In genomic region chr7:130069978-130070899, GRCh38 we compare ENCODE assay signal across 8 cellular contexts. TPM values are rescaled to one million over a fixed set of nuclear protein-coding genes. Genes with fewer than 3 reads are reported as not detected.
DNase-seq lines count a peak whose midpoint lies in the region; ATAC-seq and TF ChIP-seq lines count a peak whose summit lies in the region.

TSS of gene KLHDC10 (plus strand) at chr7:130070534. CDS start at chr7:130070644, 110 bp downstream.

- H3K4me3 ChIP-seq in epithelial cell of proximal tubule (ENCODE audit: low read depth, low read length) (peak within 1 kb of the TSS; percentile 82), mucosa of rectum (ENCODE audit: low read length in 2 of 2) (peak within 1 kb of the TSS; percentile 91 to 95)

- in situ Hi-C loops in KBM-7 (cut with MboI; ENCODE audit: low pct_unique_long_range_greater_than_20kb, low sequenced_read_pairs): loop anchor here (25.0 kb wide), 1 partner anchor 667 kb away; the partner anchor contains the start of gene KLF14

- H3K27ac ChIP-seq in mucosa of rectum (ENCODE audit: low read depth in 2 of 2, low read length in 2 of 2): peak within 1 kb of the TSS; percentile 86

- no peaks in the 10 kb centered on the region for H3K9me3 ChIP-seq in mucosa of rectum (ENCODE audit: control insufficient read depth in 2 of 2, low read length in 2 of 2)

- peak within 1 kb of the TSS; percentile 90 for H3K4me3 Mint-ChIP-seq in activated T-cell treated with anti-CD3 and anti-CD28 coated beads, Interleukin-2, amount 50 U/mL, for 24 hours

- no peaks in the 10 kb centered on the region for H3K27me3 Mint-ChIP-seq in activated T-cell treated with anti-CD3 and anti-CD28 coated beads, Interleukin-2, amount 50 U/mL, for 24 hours

- peaks cover 13% of the 10 kb centered on the region for H3K36me3 Mint-ChIP-seq in activated T-cell treated with anti-CD3 and anti-CD28 coated beads, Interleukin-2, amount 50 U/mL, for 24 hours (ENCODE audit: low read depth)

- ATAC-seq in GM21717 (IDR thresholded peaks at IDR 0.05; ENCODE audit: unreplicated experiment): peak; percentile 96

- TF ChIP-seq CTCF in epithelial cell of proximal tubule (conservative IDR thresholded peaks at IDR 0.05; ENCODE audit: low read depth, low read length): no peak

- H3K27ac Mint-ChIP-seq in activated T-cell treated with anti-CD3 and anti-CD28 coated beads, Interleukin-2, amount 50 U/mL, for 24 hours: peak within 1 kb of the TSS; percentile 89

- H3K9ac ChIP-seq in mucosa of rectum (ENCODE audit: low read depth in 1 of 2, low read length in 2 of 2): peak within 1 kb of the TSS; percentile 86 to 94

- peaks cover 0 to 3% of the 10 kb centered on the region in 2 donors for H3K36me3 ChIP-seq in mucosa of rectum (ENCODE audit: control insufficient read depth in 2 of 2, insufficient read depth in 2 of 2, low read length in 2 of 2)

- no peaks in the 10 kb centered on the region for H3K9me3 Mint-ChIP-seq in activated T-cell treated with anti-CD3 and anti-CD28 coated beads, Interleukin-2, amount 50 U/mL, for 24 hours

- no peaks in the 10 kb centered on the region for H3K27me3 ChIP-seq in mucosa of rectum (ENCODE audit: control insufficient read depth in 2 of 2, insufficient read depth in 2 of 2, low read length in 2 of 2)

- H3K4me1 ChIP-seq in mucosa of rectum (ENCODE audit: control insufficient read depth in 2 of 2, insufficient read depth in 2 of 2, low read length in 2 of 2): peaks cover 11 to 15% of the 10 kb centered on the region in 2 donors

- H3K4me1 Mint-ChIP-seq in activated T-cell treated with anti-CD3 and anti-CD28 coated beads, Interleukin-2, amount 50 U/mL, for 24 hours (ENCODE audit: low read depth): peaks cover 37% of the 10 kb centered on the region

- DNase-seq in DMS153 treated with DMSO at 0.1 percent for 48 hours (lab: John Stamatoyannopoulos, UW; ENCODE audit: unreplicated experiment) (peak; percentile 94), KBM-7 (peak; percentile 100), epithelial cell of proximal tubule (ENCODE audit: low read depth) (peak; percentile 93)
- peak; percentile 93 for DNase-seq in activated T-cell treated with anti-CD3 and anti-CD28 coated beads, Interleukin-2, amount 50 U/mL, for 24 hours
- peak; percentile 95 for DNase-seq in stimulated activated CD8-positive, alpha-beta memory T cell treated with anti-CD3 and anti-CD28 coated beads, Interleukin-4, amount 100 ng/mL, for 48 hours

TF ChIP-seq in PFSK-1, 5 proteins besides CTCF, POLR2A, EP300 and RAD21:
- TF ChIP-seq REST (IDR thresholded peaks at IDR 0.05; ENCODE audit: insufficient read depth in 1 of 2, low read depth in 2 of 2, low read length in 2 of 2) (0 out of 4 replicates have a peak, but pooled peaks of 1 of the 2 experiments have one; percentile 14), FOXP2 (optimal IDR thresholded peaks at IDR 0.05; ENCODE audit: borderline replicate concordance, extremely low read depth, extremely low read length, insufficient read depth) (peak; percentile 93), POLR2AphosphoS5 (IDR thresholded peaks at IDR 0.05; ENCODE audit: low read depth, low read length) (peak; percentile 54; the same call in 1 of the 2 replicates), TAF1 (IDR thresholded peaks at IDR 0.05; ENCODE audit: borderline replicate concordance, insufficient read depth, low read length) (no peak), SIN3A (IDR thresholded peaks at IDR 0.05; ENCODE audit: borderline replicate concordance, insufficient read depth, low read length) (0 out of 2 replicates have a peak, but pooled peaks have one; percentile 48)

RNA-seq across cellular contexts. Expression of gene KLHDC10, which starts in this region (rescaled TPM):
- 17.0 TPM for polyA plus RNA-seq in PFSK-1 (2012; ENCODE audit: insufficient read length, low read depth)
- 12.6 and 13.3 TPM in 2 replicates for total RNA-seq in epithelial cell of proximal tubule

Comparison
In these comparisons a context has a peak if more than half of its experiments do, and no peak if none do; other contexts are left out.
1. Peak in every context shown above with its lines: DNase-seq, ATAC-seq, H3K4me3 ChIP-seq and H3K27ac ChIP-seq.